17 cellular contexts compared by ENCODE assay signal in genomic region chr15:93179704-93180103, GRCh38.
DNase-seq lines count a peak whose midpoint lies in the region; ATAC-seq, FAIRE-seq and TF ChIP-seq lines count a peak whose summit lies in the region.
"Had no signal": no experiment of that assay in that cellular context is flagged by ENCODE, and none has a peak within 500 bp of the region (broad histone marks: within the 10 kb centered on the region; RNA-seq: fewer than 3 reads in every experiment).

No MANE protein-coding gene starts in this region.

- no peak overlapping the region for H2BK15ac ChIP-seq in H9 (ENCODE audit: low read depth, low read length)
- H2BK15ac ChIP-seq in mesendoderm (replicated peaks; ENCODE audit: low read depth), result no peak overlapping the region

- WGBS in H9 (ENCODE audit: extremely low coverage, insufficient read length, low lambda C conversion rate), result no CpG with 5 or more reads among the region's 17 CpGs
- no CpG with 5 or more reads among the region's 17 CpGs for WGBS in mesendoderm (ENCODE audit: extremely low coverage, insufficient coverage, low lambda C conversion rate)
- WGBS in GM23248 (ENCODE audit: low coverage in 1 of 2, low lambda C conversion rate in 2 of 2, missing lambda C conversion rate in 2 of 2), 2 experiments, result 54% methylated on average over 17 of the region's 17 CpGs

- peaks cover 13% of the 10 kb centered on the region; the same call in 1 of the 2 replicates for H3K4me1 ChIP-seq in H9 (ENCODE audit: insufficient read depth, low read length)
- H3K4me1 ChIP-seq in mesendoderm (ENCODE audit: control insufficient read depth, low read depth, low read length), result peaks cover 4% of the 10 kb centered on the region
- H3K4me1 ChIP-seq in GM23248 (ENCODE audit: insufficient read depth), result no peaks in the 10 kb centered on the region
- H3K4me1 ChIP-seq: body of pancreas had no signal

- H3K9me2 ChIP-seq in GM23248 (ENCODE audit: insufficient read depth), result no peaks in the 10 kb centered on the region

- H3K27ac Mint-ChIP-seq in H9 (peak overlapping the region in 1 of 3 experiments; percentile 85; a peak in 2 of 7 replicates), type B pancreatic cell (peak overlapping the region; percentile 71)
- H3K27ac Mint-ChIP-seq: activated naive CD8-positive, alpha-beta T cell had no signal

- no peak overlapping the region for H2BK120ac ChIP-seq in H9 (ENCODE audit: low read depth, low read length, poor library complexity, severe bottlenecking)
- no peak overlapping the region for H2BK120ac ChIP-seq in mesendoderm (ENCODE audit: low read depth, low read length)

- H2BK12ac ChIP-seq in H9 (ENCODE audit: insufficient read length, low read depth, low read length), result no peak overlapping the region

- H3K4me3 Mint-ChIP-seq in H9 (peak overlapping the region in 1 of 2 experiments; percentile 55; a peak in 3 of 5 replicates), type B pancreatic cell (peak overlapping the region; percentile 67)
- H3K4me3 Mint-ChIP-seq: activated naive CD8-positive, alpha-beta T cell; immature natural killer cell had no signal

- no peak for ATAC-seq in HG02763 (IDR thresholded peaks at IDR 0.05; ENCODE audit: unreplicated experiment)
- ATAC-seq: body of pancreas had no signal

- H3K36me3 ChIP-seq in bronchial epithelial cell (ENCODE audit: control insufficient read depth, insufficient read depth, low read length) (no peaks in the 10 kb centered on the region), mesendoderm (ENCODE audit: control insufficient read depth, insufficient read depth, low read length) (no peaks in the 10 kb centered on the region), GM23248 (ENCODE audit: low read depth) (no peaks in the 10 kb centered on the region)
- H3K36me3 ChIP-seq: sigmoid colon, thoracic aorta had no signal

- TF ChIP-seq CTCF in H9 (conservative IDR thresholded peaks at IDR 0.05) (no peak), bronchial epithelial cell (IDR thresholded peaks at IDR 0.05; ENCODE audit: insufficient read depth, low read length, severe bottlenecking) (no peak), type B pancreatic cell (conservative IDR thresholded peaks at IDR 0.05) (no peak)

- H3K23me2 ChIP-seq in H9 (ENCODE audit: insufficient read length, low read depth, low read length, poor library complexity, severe bottlenecking), result no peaks in the 10 kb centered on the region

- H3K4ac ChIP-seq in H9 (ENCODE audit: low read depth, low read length), result no peak overlapping the region
- no peak overlapping the region for H3K4ac ChIP-seq in mesendoderm (ENCODE audit: low read depth, low read length)

- H3K79me1 ChIP-seq in H9 (ENCODE audit: insufficient read depth, low read depth, low read length, poor library complexity, severe bottlenecking) (no peaks in the 10 kb centered on the region), mesendoderm (ENCODE audit: low read length) (no peaks in the 10 kb centered on the region)

- H4K91ac ChIP-seq in H9 (ENCODE audit: insufficient read length, low read depth, low read length), result no peak overlapping the region

- H3K27ac ChIP-seq in H9 (ENCODE audit: insufficient read length, low read depth, low read length) (no peak overlapping the region), mesendoderm (ENCODE audit: low read depth, low read length) (no peak overlapping the region), GM23248 (no peak overlapping the region)
- H3K27ac ChIP-seq: body of pancreas, RWPE1, sigmoid colon, thoracic aorta had no signal

- in situ Hi-C loops in GM23248 (cut with MboI), result no loop called here

- H4K20me1 ChIP-seq in H9 (ENCODE audit: control insufficient read depth, insufficient read depth, insufficient read length) (peaks cover 2% of the 10 kb centered on the region), GM23248 (ENCODE audit: insufficient read depth) (no peaks in the 10 kb centered on the region)

- peak; percentile 28 for FAIRE-seq in bronchial epithelial cell (lab: Jason Lieb, UNC)
- FAIRE-seq: colon had no signal

- DNase-seq in H9 (peak; percentile 53), bronchial epithelial cell (ENCODE audit: low read depth) (no peak), mesendoderm (peak; percentile 73), type B pancreatic cell (ENCODE audit: extremely low spot score, unreplicated experiment) (no peak), GM23248 (no peak), NCI-H2029 (lab: John Stamatoyannopoulos, UW) (no peak)
- DNase-seq: activated CD4-positive, alpha-beta T cell treated with anti-CD3 and anti-CD28 coated beads for 4 hours; immature natural killer cell; NCI-H1417; NCI-H526 had no signal

- H3K79me2 ChIP-seq in H9 (ENCODE audit: insufficient read depth, low read length) (no peaks in the 10 kb centered on the region), mesendoderm (ENCODE audit: control insufficient read depth, insufficient read depth, low read length) (no peaks in the 10 kb centered on the region), GM23248 (ENCODE audit: insufficient read depth) (no peaks in the 10 kb centered on the region)

- no peak overlapping the region for H3T11ph ChIP-seq in H9 (ENCODE audit: low read length)

- H2AFZ ChIP-seq in H9 (ENCODE audit: low read length) (no peak overlapping the region), GM23248 (no peak overlapping the region)

- H4K8ac ChIP-seq in H9 (replicated peaks; ENCODE audit: insufficient read length, low read depth, low read length), result no peak overlapping the region
- no peak overlapping the region for H4K8ac ChIP-seq in mesendoderm (ENCODE audit: low read depth, low read length)

- H2BK20ac ChIP-seq in H9 (ENCODE audit: low read depth, low read length, poor library complexity, severe bottlenecking), result no peak overlapping the region

- H3K4me2 ChIP-seq in H9 (ENCODE audit: insufficient read depth, insufficient read length, low read length), result no peak overlapping the region
- no peak overlapping the region for H3K4me2 ChIP-seq in mesendoderm (ENCODE audit: low read length)
- no peak overlapping the region for H3K4me2 ChIP-seq in GM23248 (ENCODE audit: unreplicated experiment)

- H3K23ac ChIP-seq in H9 (ENCODE audit: insufficient read length, low read depth, low read length), result no peak overlapping the region
- no peak overlapping the region for H3K23ac ChIP-seq in mesendoderm (ENCODE audit: low read length)

- H3K36me3 Mint-ChIP-seq in H9 (ENCODE audit: insufficient read depth in 1 of 3, low read depth in 3 of 3) (peaks cover 0 to 1% (median 0%) of the 10 kb centered on the region in 3 experiments; a peak in 2 of 7 replicates), type B pancreatic cell (no peaks in the 10 kb centered on the region)
- H3K36me3 Mint-ChIP-seq: activated naive CD8-positive, alpha-beta T cell had no signal

- peaks cover 36% of the 10 kb centered on the region in 2 experiments for H3K4me1 Mint-ChIP-seq in H9
- peaks cover 39% of the 10 kb centered on the region for H3K4me1 Mint-ChIP-seq in type B pancreatic cell (ENCODE audit: unreplicated experiment)

- H3K9ac ChIP-seq in H9 (ENCODE audit: extremely low read depth, insufficient read length, low read length) (no peak overlapping the region), mesendoderm (ENCODE audit: low read length) (no peak overlapping the region), GM23248 (no peak overlapping the region)

- H2AK5ac ChIP-seq in H9 (ENCODE audit: insufficient read length, low read length) (no peak overlapping the region), mesendoderm (ENCODE audit: low read length) (no peak overlapping the region)

- H3K9me3 ChIP-seq in H9 (ENCODE audit: control insufficient read depth, low read depth, low read length) (no peaks in the 10 kb centered on the region), GM23248 (ENCODE audit: low read depth) (no peaks in the 10 kb centered on the region)
- H3K9me3 ChIP-seq: body of pancreas, sigmoid colon, thoracic aorta had no signal

- H3K56ac ChIP-seq in H9 (ENCODE audit: insufficient read length, low read depth, low read length) (no peak overlapping the region), mesendoderm (ENCODE audit: low read length) (no peak overlapping the region)

- peaks cover 29% of the 10 kb centered on the region for H3K27me3 Mint-ChIP-seq in H9 (ENCODE audit: low read depth)
- peaks cover 4% of the 10 kb centered on the region for H3K27me3 Mint-ChIP-seq in type B pancreatic cell

- H4K5ac ChIP-seq in H9 (ENCODE audit: insufficient read length, low read depth, low read length) (no peak overlapping the region), mesendoderm (ENCODE audit: low read length) (no peak overlapping the region)

- H3K4me3 ChIP-seq in bronchial epithelial cell (ENCODE audit: low read depth, low read length), result no peak overlapping the region
- no peak overlapping the region for H3K4me3 ChIP-seq in mesendoderm (ENCODE audit: low read length)
- H3K4me3 ChIP-seq in GM23248, result no peak overlapping the region
- H3K4me3 ChIP-seq: body of pancreas, sigmoid colon, thoracic aorta had no signal

- H3K18ac ChIP-seq in H9 (ENCODE audit: insufficient read length, low read depth, low read length) (no peak overlapping the region), mesendoderm (ENCODE audit: low read length) (no peak overlapping the region)

- H2BK5ac ChIP-seq in H9 (ENCODE audit: insufficient read length, low read length), result no peak overlapping the region
- no peak overlapping the region for H2BK5ac ChIP-seq in mesendoderm (ENCODE audit: low read length)

- H3K14ac ChIP-seq in H9 (ENCODE audit: insufficient read depth, low read length), result peak overlapping the region; percentile 42; the same call in 1 of the 2 replicates

- H3K27me3 ChIP-seq in H9 (ENCODE audit: insufficient read depth, low read length) (no peaks in the 10 kb centered on the region), bronchial epithelial cell (ENCODE audit: control insufficient read depth, insufficient read depth, low read length) (no peaks in the 10 kb centered on the region), mesendoderm (ENCODE audit: insufficient read depth, low read length, poor library complexity) (no peaks in the 10 kb centered on the region), GM23248 (replicated peaks; ENCODE audit: insufficient read depth) (no peaks in the 10 kb centered on the region)
- H3K27me3 ChIP-seq: body of pancreas, sigmoid colon had no signal

- H3K9me3 Mint-ChIP-seq in H9 (no peaks in the 10 kb centered on the region), type B pancreatic cell (no peaks in the 10 kb centered on the region)
- H3K9me3 Mint-ChIP-seq: immature natural killer cell had no signal

- no peaks in the 10 kb centered on the region for H3F3A ChIP-seq in GM23248 (ENCODE audit: insufficient read depth)

Comparison
In these comparisons a context has a peak if more than half of its experiments do, and no peak if none do; other contexts are left out.
1. DNase-seq: peak in H9 (single experiment) and mesendoderm (single experiment); none in bronchial epithelial cell (single experiment), type B pancreatic cell (single experiment), GM23248 (single experiment) and NCI-H2029 (single experiment).